2 cellular contexts compared by ENCODE assay signal in the genomic region with DNA sequence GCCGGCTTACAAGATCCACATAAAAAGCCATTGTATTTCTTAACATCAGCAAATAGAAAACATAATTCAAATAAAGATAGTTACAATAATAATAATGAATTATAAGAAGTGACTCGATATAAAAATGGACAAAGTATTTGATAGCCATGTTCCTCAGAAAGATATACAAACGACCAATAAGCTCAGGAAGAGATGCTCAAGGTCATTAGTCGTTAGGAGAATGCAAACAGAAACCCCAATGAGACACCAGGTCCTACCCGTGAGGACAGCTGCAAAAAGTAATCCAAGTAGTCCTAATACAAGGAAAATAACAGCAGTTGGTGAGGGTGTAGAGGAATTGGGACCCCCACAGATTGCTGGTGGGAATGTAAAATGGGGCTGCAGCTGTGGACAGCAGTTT.
TF ChIP-seq lines count a peak whose summit lies in the region.

No MANE protein-coding gene starts in this region.

TF ChIP-seq in A549, 52 proteins besides CTCF, POLR2A, EP300 and RAD21 (continued from another document):
- TF ChIP-seq RCOR1 (IDR thresholded peaks at IDR 0.05; ENCODE audit: low read depth, low read length) (no peak), ESRRA (IDR thresholded peaks at IDR 0.05; ENCODE audit: borderline replicate concordance, low read length) (no peak), CEBPB (IDR thresholded peaks at IDR 0.05) (no peak)

TF ChIP-seq in HEK293, 187 proteins besides CTCF, POLR2A, EP300 and RAD21:
- TF ChIP-seq, protein P1, sequence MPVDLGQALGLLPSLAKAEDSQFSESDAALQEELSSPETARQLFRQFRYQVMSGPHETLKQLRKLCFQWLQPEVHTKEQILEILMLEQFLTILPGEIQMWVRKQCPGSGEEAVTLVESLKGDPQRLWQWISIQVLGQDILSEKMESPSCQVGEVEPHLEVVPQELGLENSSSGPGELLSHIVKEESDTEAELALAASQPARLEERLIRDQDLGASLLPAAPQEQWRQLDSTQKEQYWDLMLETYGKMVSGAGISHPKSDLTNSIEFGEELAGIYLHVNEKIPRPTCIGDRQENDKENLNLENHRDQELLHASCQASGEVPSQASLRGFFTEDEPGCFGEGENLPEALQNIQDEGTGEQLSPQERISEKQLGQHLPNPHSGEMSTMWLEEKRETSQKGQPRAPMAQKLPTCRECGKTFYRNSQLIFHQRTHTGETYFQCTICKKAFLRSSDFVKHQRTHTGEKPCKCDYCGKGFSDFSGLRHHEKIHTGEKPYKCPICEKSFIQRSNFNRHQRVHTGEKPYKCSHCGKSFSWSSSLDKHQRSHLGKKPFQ (tag by site-specific recombination; IDR thresholded peaks at IDR 0.05), result 0 out of 2 replicates have a peak, but pooled peaks have one; percentile 2
- TF ChIP-seq ZNF514 (tag by site-specific recombination; IDR thresholded peaks at IDR 0.05), result no peak
TF ChIP-seq in HEK293: peak in this region for 1.
